Comparison of ENCODE assay signal across 22 cellular contexts in genomic region chr17:62099532-62099931, GRCh38. TPM values are rescaled to one million over a fixed set of nuclear protein-coding genes. Genes with fewer than 3 reads are reported as not detected.
DNase-seq lines count a peak whose midpoint lies in the region; ATAC-seq, FAIRE-seq and TF ChIP-seq lines count a peak whose summit lies in the region.
"Had no signal": no experiment of that assay in that cellular context is flagged by ENCODE, and none has a peak within 500 bp of the region (broad histone marks: within the 10 kb centered on the region; RNA-seq: fewer than 3 reads in every experiment).

No MANE protein-coding gene starts in this region.

- peak overlapping the region; percentile 79 for H3K27ac Mint-ChIP-seq in progenitor cell of endocrine pancreas
- no peak overlapping the region for H3K27ac Mint-ChIP-seq in naive thymus-derived CD4-positive, alpha-beta T cell
- H3K27ac Mint-ChIP-seq: CD14-positive monocyte; CD4-positive, alpha-beta T cell had no signal

- peaks cover 4% of the 10 kb centered on the region for H3K4me1 Mint-ChIP-seq in progenitor cell of endocrine pancreas (ENCODE audit: low read depth)
- H3K4me1 Mint-ChIP-seq in naive thymus-derived CD4-positive, alpha-beta T cell = peaks cover 5 to 10% (median 8%) of the 10 kb centered on the region in 7 donors

- H3K4me2 ChIP-seq in HepG2 (ENCODE audit: low read depth, low read length) = no peak overlapping the region
- no peak overlapping the region; the same call in 1 of the 2 replicates for H3K4me2 ChIP-seq in GM12878 (ENCODE audit: control insufficient read depth, insufficient read depth)
- no peak overlapping the region for H3K4me2 ChIP-seq in mesendoderm (ENCODE audit: low read length)

- H3K79me2 ChIP-seq in HepG2 (ENCODE audit: insufficient read depth, low read length) = no peaks in the 10 kb centered on the region
- H3K79me2 ChIP-seq in GM12878 (ENCODE audit: control insufficient read depth, insufficient read depth, low read length) = no peaks in the 10 kb centered on the region
- no peaks in the 10 kb centered on the region for H3K79me2 ChIP-seq in mesendoderm (ENCODE audit: control insufficient read depth, insufficient read depth, low read length)

- RAD21 ChIA-PET in GM12878 (lab: Charles Lee; ENCODE audit: unreplicated experiment) = interaction anchor here (1.0 to 12.4 kb wide), 6 partner anchors 12 to 72 kb away, joined by 3 to 134 read pairs (median 4); partner anchors contain the start of gene MED13

- no peak overlapping the region for H3K56ac ChIP-seq in mesendoderm (ENCODE audit: low read length)

- TF ChIP-seq POLR2A in HepG2 (IDR thresholded peaks at IDR 0.05; ENCODE audit: insufficient read depth in 1 of 2, low read depth in 2 of 2, low read length in 2 of 2) = no peak
- no peak for TF ChIP-seq POLR2A in right lobe of liver (IDR thresholded peaks at IDR 0.05)
- no peak for TF ChIP-seq POLR2A in GM12878 (IDR thresholded peaks at IDR 0.05; ENCODE audit: low read depth, low read length)

- H3K4ac ChIP-seq in mesendoderm (ENCODE audit: low read depth, low read length) = no peak overlapping the region

- H3K27me3 ChIP-seq in HepG2 (ENCODE audit: control insufficient read depth in 1 of 2, insufficient read depth in 2 of 2, low read length in 2 of 2) (no peaks in the 10 kb centered on the region; a peak in 1 of 5 replicates), right lobe of liver (no peaks in the 10 kb centered on the region), GM12878 (replicated peaks in 1 of 2; ENCODE audit: control insufficient read depth in 2 of 2, insufficient read depth in 2 of 2, low read length in 1 of 2) (no peaks in the 10 kb centered on the region), mesendoderm (ENCODE audit: insufficient read depth, low read length, poor library complexity) (no peaks in the 10 kb centered on the region)
- H3K27me3 ChIP-seq in naive thymus-derived CD4-positive, alpha-beta T cell (ENCODE audit: control insufficient read depth in 2 of 2, insufficient read depth in 2 of 2, low read length in 2 of 2) = no peaks in the 10 kb centered on the region
- H3K27me3 ChIP-seq: BE2C; BLaER1 treated with 17β-estradiol and CSF1 and Interleukin-3, amounts not matched to agents 10 nM and 100 nM had no signal

- H3K36me3 ChIP-seq in HepG2 (replicated peaks in 1 of 2; ENCODE audit: control insufficient read depth in 1 of 2, insufficient read depth in 2 of 2, low read length in 2 of 2) (no peaks in the 10 kb centered on the region), right lobe of liver (no peaks in the 10 kb centered on the region), GM12878 (ENCODE audit: control insufficient read depth in 2 of 2, insufficient read depth in 2 of 2, low read length in 1 of 2) (no peaks in the 10 kb centered on the region), mesendoderm (ENCODE audit: control insufficient read depth, insufficient read depth, low read length) (no peaks in the 10 kb centered on the region)
- no peaks in the 10 kb centered on the region for H3K36me3 ChIP-seq in naive thymus-derived CD4-positive, alpha-beta T cell (ENCODE audit: control insufficient read depth in 2 of 3, insufficient read depth in 3 of 3, low read length in 3 of 3)
- H3K36me3 ChIP-seq: BE2C; BLaER1 treated with 17β-estradiol and CSF1 and Interleukin-3, amounts not matched to agents 10 nM and 100 nM had no signal

- no peak overlapping the region for H2AFZ ChIP-seq in HepG2 (ENCODE audit: low read length)
- H2AFZ ChIP-seq in GM12878 (ENCODE audit: control insufficient read depth, low read depth, low read length) = no peak overlapping the region

- DNase-seq in HepG2 (ENCODE audit: low spot score) = no peak
- DNase-seq in right lobe of liver = no peak
- DNase-seq in GM12878 (ENCODE audit: low read depth, low spot score) = no peak
- no peak for DNase-seq in progenitor cell of endocrine pancreas (ENCODE audit: low spot score, unreplicated experiment)
- DNase-seq in naive thymus-derived CD4-positive, alpha-beta T cell = no peak
- DNase-seq in mesendoderm = no peak
- DNase-seq in NCI-H2171 (lab: John Stamatoyannopoulos, UW) = no peak
- DNase-seq: BE2C; CD4-positive, alpha-beta T cell; CD8-positive, alpha-beta memory T cell; DMS 273 treated with DMSO at 0.1 percent for 48 hours; DMS79; EL; GDM1; GOT3; HCEC 1CT had no signal

- no peak overlapping the region for H3K4me3 Mint-ChIP-seq in progenitor cell of endocrine pancreas (ENCODE audit: low read depth)
- no peak overlapping the region for H3K4me3 Mint-ChIP-seq in naive thymus-derived CD4-positive, alpha-beta T cell
- H3K4me3 Mint-ChIP-seq: CD14-positive monocyte; CD4-positive, alpha-beta T cell had no signal

- no peak overlapping the region for H2BK15ac ChIP-seq in mesendoderm (replicated peaks; ENCODE audit: low read depth)

- H3K18ac ChIP-seq in mesendoderm (ENCODE audit: low read length) = no peak overlapping the region

- H3K27me3 Mint-ChIP-seq in progenitor cell of endocrine pancreas = no peaks in the 10 kb centered on the region
- H3K27me3 Mint-ChIP-seq in naive thymus-derived CD4-positive, alpha-beta T cell = peaks cover 0 to 2% (median 0%) of the 10 kb centered on the region in 5 donors
- H3K27me3 Mint-ChIP-seq: CD4-positive, alpha-beta T cell; CD8-positive, alpha-beta memory T cell had no signal

- no peak overlapping the region for H3K27ac ChIP-seq in HepG2 (ENCODE audit: extremely low read length, insufficient read depth, low read length)
- no peak overlapping the region for H3K27ac ChIP-seq in right lobe of liver
- H3K27ac ChIP-seq in GM12878 (ENCODE audit: control insufficient read depth, insufficient read depth) = peak overlapping the region; percentile 82
- no peak overlapping the region for H3K27ac ChIP-seq in naive thymus-derived CD4-positive, alpha-beta T cell (ENCODE audit: low read depth, low read length)
- no peak overlapping the region for H3K27ac ChIP-seq in mesendoderm (ENCODE audit: low read depth, low read length)
- H3K27ac ChIP-seq: 22Rv1; BLaER1 treated with 17β-estradiol and CSF1 and Interleukin-3, amounts not matched to agents 10 nM and 100 nM had no signal

- POLR2A ChIA-PET in HepG2 (lab: Yijun Ruan, JAX) (interaction anchor here (2.7 kb wide), 1 partner anchor 13 kb away, joined by 7 read pairs; no protein-coding TSS in a partner anchor), GM12878 (lab: Charles Lee) (interaction anchor here (0.9 to 1.1 kb wide), 3 partner anchors 20 to 28 kb away, joined by 3 read pairs; no protein-coding TSS in a partner anchor)
- POLR2A ChIA-PET in naive thymus-derived CD4-positive, alpha-beta T cell (lab: Charles Lee) = no interaction called here

- H3K36me3 Mint-ChIP-seq in progenitor cell of endocrine pancreas (ENCODE audit: insufficient read depth) = no peaks in the 10 kb centered on the region
- no peaks in the 10 kb centered on the region for H3K36me3 Mint-ChIP-seq in naive thymus-derived CD4-positive, alpha-beta T cell
- H3K36me3 Mint-ChIP-seq: CD14-positive monocyte; CD8-positive, alpha-beta memory T cell had no signal

- TF ChIP-seq RAD21 in HepG2 (CRISPR knock-in tag; IDR thresholded peaks at IDR 0.05) (no peak), GM12878 (IDR thresholded peaks at IDR 0.05; ENCODE audit: insufficient read depth, low read depth, low read length) (no peak)

- TF ChIP-seq CTCF in HepG2 (CRISPR knock-in tag; IDR thresholded peaks at IDR 0.05) = no peak
- no peak for TF ChIP-seq CTCF in right lobe of liver (IDR thresholded peaks at IDR 0.05)
- TF ChIP-seq CTCF in GM12878 (IDR thresholded peaks at IDR 0.05 in 2 of 3, conservative IDR thresholded peaks at IDR 0.05 in 1 of 3; ENCODE audit: control insufficient read depth in 2 of 3, extremely low read depth in 1 of 3, insufficient read depth in 1 of 3, low read depth in 3 of 3, low read length in 3 of 3) = no peak
- TF ChIP-seq CTCF in progenitor cell of endocrine pancreas (IDR thresholded peaks at IDR 0.05; ENCODE audit: unreplicated experiment) = no peak

- H2AK5ac ChIP-seq in mesendoderm (ENCODE audit: low read length) = no peak overlapping the region

- BruUV-seq in HepG2 (replicated peaks; lab: Mats Ljungman, UMichigan) (no TSS peak), GM12878 (replicated peaks; lab: Mats Ljungman, UMichigan) (no TSS peak)

- WGBS in HepG2 (ENCODE audit: low lambda C conversion rate) = 85% methylated on average over 2 of the region's 2 CpGs
- WGBS in right lobe of liver (ENCODE audit: insufficient coverage, low coverage, low lambda C conversion rate, missing lambda C conversion rate) = 93% methylated on average over 2 of the region's 2 CpGs
- 83% methylated on average over 2 of the region's 2 CpGs for WGBS in GM12878 (ENCODE audit: insufficient coverage, insufficient replicate concordance, low lambda C conversion rate, missing lambda C conversion rate)
- WGBS in mesendoderm (ENCODE audit: extremely low coverage, insufficient coverage, low lambda C conversion rate) = no CpG with 5 or more reads among the region's 2 CpGs

- intact Hi-C loops in HepG2 (cut with micrococcal nuclease; ENCODE audit: unreplicated experiment) = no loop called here
- intact Hi-C loops in right lobe of liver (cut with DNase I) = no loop called here
- intact Hi-C loops in GM12878 (cut with micrococcal nuclease; ENCODE audit: unreplicated experiment) = no loop called here
- intact Hi-C loops in naive thymus-derived CD4-positive, alpha-beta T cell (cut with micrococcal nuclease) = no loop called here

- no peaks in the 10 kb centered on the region for H3K9me3 Mint-ChIP-seq in progenitor cell of endocrine pancreas (ENCODE audit: low read depth)
- H3K9me3 Mint-ChIP-seq in naive thymus-derived CD4-positive, alpha-beta T cell = no peaks in the 10 kb centered on the region
- H3K9me3 Mint-ChIP-seq: CD14-positive monocyte; CD4-positive, alpha-beta T cell; CD8-positive, alpha-beta memory T cell had no signal

- no peaks in the 10 kb centered on the region for H3K9me3 ChIP-seq in HepG2 (ENCODE audit: low read length)
- H3K9me3 ChIP-seq in right lobe of liver = no peaks in the 10 kb centered on the region
- peaks cover 3% of the 10 kb centered on the region; the same call in 2 of the 3 replicates for H3K9me3 ChIP-seq in GM12878 (replicated peaks; ENCODE audit: control insufficient read depth, insufficient read depth, low read length)
- H3K9me3 ChIP-seq in naive thymus-derived CD4-positive, alpha-beta T cell (ENCODE audit: control insufficient read depth in 2 of 3, low read length in 3 of 3) = no peaks in the 10 kb centered on the region
- H3K9me3 ChIP-seq: BE2C; BLaER1 treated with 17β-estradiol and CSF1 and Interleukin-3, amounts not matched to agents 10 nM and 100 nM had no signal

- CTCF ChIA-PET in HepG2 (lab: Yijun Ruan, JAX; ENCODE audit: low intra/inter-chr PET ratio, low total read pairs) = no interaction called here
- CTCF ChIA-PET in GM12878 (lab: Yijun Ruan, JAX) = interaction anchor here (1.2 to 12.3 kb wide), 6 partner anchors 9 to 238 kb away, joined by 3 to 183 read pairs (median 4); no protein-coding TSS in a partner anchor
- CTCF ChIA-PET in naive thymus-derived CD4-positive, alpha-beta T cell (lab: Charles Lee) = no interaction called here

- in situ Hi-C loops in HepG2 (cut with HindIII; ENCODE audit: extremely low pct_ligation_motif_present, low pct_unique_long_range_greater_than_20kb) = no loop called here
- in situ Hi-C loops in GM12878 (cut with MboI) = no loop called here

- no peaks in the 10 kb centered on the region for H4K20me1 ChIP-seq in HepG2 (ENCODE audit: insufficient read depth, low read length)
- H4K20me1 ChIP-seq in GM12878 (ENCODE audit: control insufficient read depth, insufficient read depth) = no peaks in the 10 kb centered on the region
- H4K20me1 ChIP-seq: BLaER1 treated with 17β-estradiol and CSF1 and Interleukin-3, amounts not matched to agents 10 nM and 100 nM had no signal

- H3K79me1 ChIP-seq in mesendoderm (ENCODE audit: low read length) = no peaks in the 10 kb centered on the region

- ATAC-seq in HepG2 (no peak), right lobe of liver (no peak), GM12878 (no peak)
- ATAC-seq in naive thymus-derived CD4-positive, alpha-beta T cell = no peak

- SMC1A ChIA-PET in GM12878 (lab: Charles Lee; ENCODE audit: uncharacterized antibody, unreplicated experiment) = interaction anchor here (1.2 to 12.8 kb wide), 4 partner anchors 12 to 238 kb away, joined by 3 to 139 read pairs (median 6); no protein-coding TSS in a partner anchor

- H3K23ac ChIP-seq in mesendoderm (ENCODE audit: low read length) = no peak overlapping the region

- no peak overlapping the region for H3K4me3 ChIP-seq in HepG2 (replicated peaks in 1 of 3; ENCODE audit: insufficient read depth in 1 of 3, low read depth in 2 of 3, low read length in 3 of 3)
- no peak overlapping the region for H3K4me3 ChIP-seq in right lobe of liver
- no peak overlapping the region for H3K4me3 ChIP-seq in GM12878
- H3K4me3 ChIP-seq in naive thymus-derived CD4-positive, alpha-beta T cell (ENCODE audit: low read length) = no peak overlapping the region
- H3K4me3 ChIP-seq in mesendoderm (ENCODE audit: low read length) = no peak overlapping the region
- H3K4me3 ChIP-seq: BLaER1 treated with 17β-estradiol and CSF1 and Interleukin-3, amounts not matched to agents 10 nM and 100 nM had no signal

- H4K5ac ChIP-seq in mesendoderm (ENCODE audit: low read length) = no peak overlapping the region

- TF ChIP-seq EP300 in HepG2 (IDR thresholded peaks at IDR 0.05; ENCODE audit: low read depth in 2 of 2, low read length in 2 of 2) (no peak), HepG2 (CRISPR knock-in tag; IDR thresholded peaks at IDR 0.05; ENCODE audit: borderline replicate concordance) (no peak), GM12878 (IDR thresholded peaks at IDR 0.05; ENCODE audit: borderline replicate concordance in 1 of 2, control insufficient read depth in 1 of 2, low read depth in 2 of 2, low read length in 2 of 2) (no peak)

- no peak overlapping the region for H3K9ac ChIP-seq in HepG2 (ENCODE audit: insufficient read depth, low read depth, low read length)
- no peak overlapping the region for H3K9ac ChIP-seq in GM12878 (ENCODE audit: control insufficient read depth, insufficient read depth, low read length)
- H3K9ac ChIP-seq in mesendoderm (ENCODE audit: low read length) = no peak overlapping the region
- H3K9ac ChIP-seq: BLaER1 treated with 17β-estradiol and CSF1 and Interleukin-3, amounts not matched to agents 10 nM and 100 nM had no signal

- no peak overlapping the region for H2BK5ac ChIP-seq in mesendoderm (ENCODE audit: low read length)

- no peak overlapping the region for H2BK120ac ChIP-seq in mesendoderm (ENCODE audit: low read depth, low read length)

- FAIRE-seq in HepG2 (lab: Jason Lieb, UNC) (no peak), GM12878 (lab: Jason Lieb, UNC) (no peak)
- FAIRE-seq: A204.1, D721Med, H54 had no signal

- no peak overlapping the region for H4K8ac ChIP-seq in mesendoderm (ENCODE audit: low read depth, low read length)

- H3K4me1 ChIP-seq in HepG2 (ENCODE audit: insufficient read depth, low read length) (peaks cover 49% of the 10 kb centered on the region), right lobe of liver (peaks cover 0 to 28% (median 9%) of the 10 kb centered on the region in 4 donors), GM12878 (ENCODE audit: control insufficient read depth, insufficient read depth, low read length) (peaks cover 25% of the 10 kb centered on the region), mesendoderm (ENCODE audit: control insufficient read depth, low read depth, low read length) (no peaks in the 10 kb centered on the region)
- H3K4me1 ChIP-seq in naive thymus-derived CD4-positive, alpha-beta T cell (ENCODE audit: control insufficient read depth in 2 of 2, insufficient read depth in 2 of 2, low read length in 2 of 2) = no peaks in the 10 kb centered on the region
- H3K4me1 ChIP-seq: BE2C had no signal

RNA-seq across cellular contexts. Expression of gene MED13, which starts 34.5 kb away (rescaled TPM):
- total RNA-seq in HepG2 (2016; rRNA removed; fragmentation: Illumina TruSeq; extraction: Trizol) = 69.1 and 70.9 TPM in 2 replicates
- 28.7 and 34.2 TPM in 2 replicates for total RNA-seq in HepG2 (2016; cell fraction: cytosol; rRNA removed; fragmentation: Illumina TruSeq; extraction: Trizol; ENCODE audit: low read depth)
- total RNA-seq in HepG2 (2016; cell fraction: insoluble cytoplasmic fraction; rRNA removed; fragmentation: Illumina TruSeq; extraction: Trizol) = 60.8 and 66.7 TPM in 2 replicates
- 34.4 and 35.2 TPM in 2 replicates for total RNA-seq in HepG2 (2016; cell fraction: membrane; rRNA removed; fragmentation: Illumina TruSeq; extraction: Trizol)
- total RNA-seq in HepG2 (2016; cell fraction: nucleus; rRNA removed; fragmentation: Illumina TruSeq; extraction: Trizol) = 74.9 and 87.2 TPM in 2 replicates
- polyA plus RNA-seq in HepG2 (2011; rRNA removed) = 25.2 and 27.4 TPM in 2 replicates
- 9.5 and 15.5 TPM in 2 replicates for polyA plus RNA-seq in HepG2 (2011; cell fraction: cytosol; rRNA removed)
- 22.1 and 24.5 TPM in 2 replicates for polyA plus RNA-seq in HepG2 (2011; cell fraction: nucleus; rRNA removed)
- polyA plus RNA-seq in HepG2 (2012) = 18.1 and 18.8 TPM in 2 replicates
- polyA plus RNA-seq in HepG2 (2016; cell fraction: cytosol; fragmentation: Illumina TruSeq; extraction: Trizol; ENCODE audit: low read depth) = 1.1 and 1.2 TPM in 2 replicates
- 22.4 and 23.2 TPM in 2 replicates for polyA plus RNA-seq in HepG2 (2016; cell fraction: insoluble cytoplasmic fraction; fragmentation: Illumina TruSeq; extraction: Trizol; ENCODE audit: low read depth)
- polyA plus RNA-seq in HepG2 (2016; cell fraction: membrane; fragmentation: Illumina TruSeq; extraction: Trizol; ENCODE audit: low read depth) = 3.0 and 3.5 TPM in 2 replicates
- polyA plus RNA-seq in HepG2 (2016; cell fraction: nucleus; fragmentation: Illumina TruSeq; extraction: Trizol; ENCODE audit: insufficient read depth, low read depth) = 29.6 and 33.8 TPM in 2 replicates
- 248 and 289 TPM in 2 replicates for polyA minus RNA-seq in HepG2 (2011; rRNA and poly(A)+ RNA removed; ENCODE audit: low replicate concordance)
- 47.7 and 70.8 TPM in 2 replicates for polyA minus RNA-seq in HepG2 (2011; cell fraction: cytosol; rRNA and poly(A)+ RNA removed)
- 160 and 215 TPM in 2 replicates for polyA minus RNA-seq in HepG2 (2011; cell fraction: nucleus; rRNA and poly(A)+ RNA removed)
- 10 to 100 TPM; 22.9 to 36.3 (median 32.5) TPM for total RNA-seq in right lobe of liver
- 241 and 272 TPM in 2 replicates for total RNA-seq in GM12878 (2013; cell fraction: nucleolus; rRNA removed)
- 29.3 and 38.7 TPM in 2 replicates for total RNA-seq in GM12878 (2014; rRNA removed)
- total RNA-seq in GM12878 (2014; rRNA removed; fragmentation: Illumina TruSeq; extraction: Trizol) = 47.9 and 49.7 TPM in 2 replicates
- 47.5 and 49.5 TPM in 2 replicates for total RNA-seq in GM12878 (2021)
- 12.7 TPM for polyA plus RNA-seq in GM12878 (2011; ENCODE audit: low read depth)
- polyA plus RNA-seq in GM12878 (2011; rRNA removed) = 41.3 and 43.3 TPM in 2 replicates
- 17.4 and 22.9 TPM in 2 replicates for polyA plus RNA-seq in GM12878 (2011; cell fraction: cytosol; rRNA removed)
- polyA plus RNA-seq in GM12878 (2011; cell fraction: nucleus; rRNA removed) = 28.9 and 29.1 TPM in 2 replicates
- polyA plus RNA-seq in GM12878 (2012) = 12.0 and 16.6 TPM in 2 replicates
- polyA plus RNA-seq in GM12878 (2014; fragmentation: Illumina TruSeq; extraction: Trizol) = 33.4 and 33.5 TPM in 2 replicates
- 1 to 10 TPM; 5.4 to 6.7 TPM for polyA plus RNA-seq in GM12878 (2014; fragmentation: Nextera tagmentation; extraction: Ambion mirVana)
- polyA plus RNA-seq in GM12878 (2014; rRNA removed) = 13.3 and 13.7 TPM in 2 replicates
- 1 to 10 TPM; 4.6 to 4.7 TPM for polyA plus RNA-seq in GM12878 (2016; fragmentation: Nextera tagmentation; extraction: Ambion mirVana)
- 159 and 219 TPM in 2 replicates for polyA minus RNA-seq in GM12878 (2011; rRNA and poly(A)+ RNA removed)
- 36.9 and 43.6 TPM in 2 replicates for polyA minus RNA-seq in GM12878 (2011; cell fraction: cytosol; rRNA and poly(A)+ RNA removed)
- 68.2 and 98.2 TPM in 2 replicates for polyA minus RNA-seq in GM12878 (2011; cell fraction: nucleus; rRNA and poly(A)+ RNA removed)
- total RNA-seq in progenitor cell of endocrine pancreas = 68.8 and 83.7 TPM in 2 replicates
- 10 to 100 TPM; 65.4 to 84.8 (median 76.4) TPM for total RNA-seq in naive thymus-derived CD4-positive, alpha-beta T cell
- polyA plus RNA-seq in naive thymus-derived CD4-positive, alpha-beta T cell = 1 to 10 TPM; 3.6 to 4.7 TPM
- 14.8 TPM for polyA plus RNA-seq in mesendoderm (2013, experiment 1 of 2)
- 14.2 TPM for polyA plus RNA-seq in mesendoderm (2013, experiment 2 of 2)

Comparison
In these comparisons a context has a peak if more than half of its experiments do, and no peak if none do; other contexts are left out.
1. Of the 75 proteins assayed by ChIP-seq in both HepG2 and GM12878: peak only in HepG2: CEBPB; only in GM12878: none; in both: none; in neither: 74.